Comparison of ENCODE assay signal across 18 cellular contexts in genomic region chr16:73846292-73846849, GRCh38.
DNase-seq lines count a peak whose midpoint lies in the region; ATAC-seq and TF ChIP-seq lines count a peak whose summit lies in the region.
"Had no signal": no experiment of that assay in that cellular context is flagged by ENCODE, and none has a peak within 500 bp of the region (broad histone marks: within the 10 kb centered on the region; RNA-seq: fewer than 3 reads in every experiment).

No MANE protein-coding gene starts in this region.

- no peaks in the 10 kb centered on the region for H3K79me2 ChIP-seq in GM23338 (replicated peaks; ENCODE audit: insufficient read depth)

- ATAC-seq in GM23338 (peak; percentile 85), GM19324 (IDR thresholded peaks at IDR 0.05; ENCODE audit: low FRiP score, unreplicated experiment) (no peak), HG03378 (IDR thresholded peaks at IDR 0.05; ENCODE audit: unreplicated experiment) (no peak), HG02759 (IDR thresholded peaks at IDR 0.05; ENCODE audit: unreplicated experiment) (no peak)
- ATAC-seq: stimulated activated memory B cell treated with anti-CD40 and anti-IgM and Interleukin-4, amounts not matched to agents 10 μg/mL and 1 μg/mL and 100 μg/mL, for 72 hours; upper lobe of right lung had no signal

- in situ Hi-C loops in SK-MEL-5 (cut with HindIII; ENCODE audit: low pct_unique_long_range_greater_than_20kb, low sequenced_read_pairs), result no loop called here

- H3K4me3 ChIP-seq in A673 (ENCODE audit: low read depth, low read length, poor library complexity, severe bottlenecking), result no peak overlapping the region
- no peak overlapping the region for H3K4me3 ChIP-seq in GM23338
- H3K4me3 ChIP-seq: upper lobe of right lung had no signal

- no peak overlapping the region for H3K27ac ChIP-seq in A673 (ENCODE audit: low read depth, low read length, poor library complexity, severe bottlenecking)
- no peak overlapping the region for H3K27ac ChIP-seq in GM23338 (ENCODE audit: low read depth)
- H3K27ac ChIP-seq: upper lobe of right lung had no signal

- no peaks in the 10 kb centered on the region for H4K20me1 ChIP-seq in GM23338 (replicated peaks; ENCODE audit: insufficient read depth)

- H3K36me3 ChIP-seq in A673 (ENCODE audit: insufficient read depth, low read length, poor library complexity, severe bottlenecking), result no peaks in the 10 kb centered on the region
- no peaks in the 10 kb centered on the region for H3K36me3 ChIP-seq in GM23338 (ENCODE audit: insufficient read depth)
- H3K36me3 ChIP-seq: upper lobe of right lung had no signal

- TF ChIP-seq CTCF in A673 (conservative IDR thresholded peaks at IDR 0.05; ENCODE audit: low read depth, low read length) (peak; percentile 42), GM23338 (conservative IDR thresholded peaks at IDR 0.05; ENCODE audit: low read depth in 2 of 2) (peak; percentile 55 to 86)

- H3K4me1 ChIP-seq in A673 (ENCODE audit: insufficient read depth, low read length, poor library complexity, severe bottlenecking) (no peaks in the 10 kb centered on the region), GM23338 (ENCODE audit: insufficient read depth) (no peaks in the 10 kb centered on the region)
- H3K4me1 ChIP-seq: upper lobe of right lung had no signal

- H3K9me3 Mint-ChIP-seq in GM23338, result no peaks in the 10 kb centered on the region; the same call in 2 of the 3 replicates

- no peaks in the 10 kb centered on the region for H3K36me3 Mint-ChIP-seq in GM23338 (ENCODE audit: low read depth)
- H3K36me3 Mint-ChIP-seq: stimulated activated memory B cell treated with anti-CD40 and anti-IgM and Interleukin-4, amounts not matched to agents 10 μg/mL and 1 μg/mL and 100 μg/mL, for 72 hours had no signal

- H3K27me3 ChIP-seq in A673 (replicated peaks; ENCODE audit: insufficient read depth, low read depth, low read length, poor library complexity) (peaks cover 9% of the 10 kb centered on the region), GM23338 (ENCODE audit: insufficient read depth) (no peaks in the 10 kb centered on the region)
- H3K27me3 ChIP-seq: upper lobe of right lung had no signal

- intact Hi-C loops in A673 (cut with micrococcal nuclease; ENCODE audit: unreplicated experiment), result no loop called here

- BruUV-seq in A673 (replicated peaks; lab: Mats Ljungman, UMichigan), result no TSS peak

- peaks cover 4% of the 10 kb centered on the region; the same call in 2 of the 3 replicates for H3K4me1 Mint-ChIP-seq in GM23338
- H3K4me1 Mint-ChIP-seq: stimulated activated memory B cell treated with anti-CD40 and anti-IgM and Interleukin-4, amounts not matched to agents 10 μg/mL and 1 μg/mL and 100 μg/mL, for 72 hours had no signal

- no peak overlapping the region for H3K4me3 Mint-ChIP-seq in GM23338
- H3K4me3 Mint-ChIP-seq: stimulated activated memory B cell treated with anti-CD40 and anti-IgM and Interleukin-4, amounts not matched to agents 10 μg/mL and 1 μg/mL and 100 μg/mL, for 72 hours had no signal

- no peak overlapping the region for H2AFZ ChIP-seq in GM23338

- no peak overlapping the region for H3K4me2 ChIP-seq in GM23338

- POLR2A ChIA-PET in A673 (lab: Charles Lee; ENCODE audit: low non-redundant PET), result no interaction called here

- H3F3A ChIP-seq in GM23338 (replicated peaks; ENCODE audit: low read depth), result no peaks in the 10 kb centered on the region

- H3K9me2 ChIP-seq in GM23338 (ENCODE audit: insufficient read depth), result no peaks in the 10 kb centered on the region; the same call in 1 of the 2 replicates

- no peaks in the 10 kb centered on the region for H3K27me3 Mint-ChIP-seq in GM23338 (ENCODE audit: insufficient read depth, low read depth, poor library complexity)
- H3K27me3 Mint-ChIP-seq: stimulated activated memory B cell treated with anti-CD40 and anti-IgM and Interleukin-4, amounts not matched to agents 10 μg/mL and 1 μg/mL and 100 μg/mL, for 72 hours had no signal

- CTCF ChIA-PET in A673 (lab: Charles Lee), result no interaction called here

- DNase-seq in A673 (ENCODE audit: low spot score) (peak; percentile 57), GM23338 (ENCODE audit: low spot score) (peak; percentile 65), SK-MEL-5 (ENCODE audit: low read depth, low spot score) (peak; percentile 4), iPS-NIHi11 (ENCODE audit: low spot score) (peak; percentile 23)
- DNase-seq in stimulated activated CD4-positive, alpha-beta T cell treated with anti-CD3 and anti-CD28 coated beads, Interleukin-12 subunit alpha, Interleukin-12 subunit beta, amount 100 ng/mL, for 4 hours, result no peak
- DNase-seq: activated CD4-positive, alpha-beta T cell treated with anti-CD3 and anti-CD28 coated beads for 48 hours; central memory CD4-positive, alpha-beta T cell; foreskin fibroblast; GOT3; islet precursor cell; MV-4-11; SHP77 treated with DMSO at 0.1 percent for 48 hours; T-helper 9 cell; upper lobe of right lung had no signal

- no peak overlapping the region for H3K27ac Mint-ChIP-seq in GM23338
- H3K27ac Mint-ChIP-seq: stimulated activated memory B cell treated with anti-CD40 and anti-IgM and Interleukin-4, amounts not matched to agents 10 μg/mL and 1 μg/mL and 100 μg/mL, for 72 hours had no signal

- no peaks in the 10 kb centered on the region for H3K9me3 ChIP-seq in A673 (ENCODE audit: low read depth, low read length, poor library complexity, severe bottlenecking)
- H3K9me3 ChIP-seq: upper lobe of right lung had no signal

TF ChIP-seq in GM23338, 12 proteins besides CTCF, POLR2A, EP300 and RAD21 (continues in another document):
- TF ChIP-seq POLR2AphosphoS5 (IDR thresholded peaks at IDR 0.05; ENCODE audit: low read depth) (no peak), ZNF331 (CRISPR knock-in tag; IDR thresholded peaks at IDR 0.05; ENCODE audit: low read depth) (no peak), JUNB (IDR thresholded peaks at IDR 0.05; ENCODE audit: unreplicated experiment) (no peak), ETS1 (IDR thresholded peaks at IDR 0.05) (no peak), NANOG (IDR thresholded peaks at IDR 0.05; ENCODE audit: borderline replicate concordance) (no peak), REST (IDR thresholded peaks at IDR 0.05; ENCODE audit: unreplicated experiment) (no peak), EZH2phosphoT487 (IDR thresholded peaks at IDR 0.05; ENCODE audit: unreplicated experiment) (no peak)
